9 cellular contexts compared by ENCODE assay signal in genomic region chr5:143023447-143024096, GRCh38.
A peak's percentile ranks its signal among the peaks of the same experiment; 100 is the strongest.
DNase-seq lines count a peak whose midpoint lies in the region; ATAC-seq, FAIRE-seq and TF ChIP-seq lines count a peak whose summit lies in the region.
"Had no signal": no experiment of that assay in that cellular context is flagged by ENCODE, and none has a peak within 500 bp of the region (broad histone marks: within the 10 kb centered on the region; RNA-seq: fewer than 3 reads in every experiment).

No MANE protein-coding gene starts in this region.

- H3K36me3 ChIP-seq in small intestine (ENCODE audit: control insufficient read depth in 2 of 2, insufficient read depth in 2 of 2, low read length in 2 of 2) = peaks cover 2% of the 10 kb centered on the region in 2 donors

- peaks cover 32% of the 10 kb centered on the region for H3K4me1 Mint-ChIP-seq in activated naive CD8-positive, alpha-beta T cell treated with anti-CD3 and anti-CD28 coated beads, Interleukin-2, amount 10 ng/mL, durations not matched to agents 7 days and 5 days
- H3K4me1 Mint-ChIP-seq in nephron progenitor cell = peaks cover 49% of the 10 kb centered on the region

- H3K9me3 Mint-ChIP-seq in activated naive CD8-positive, alpha-beta T cell treated with anti-CD3 and anti-CD28 coated beads, Interleukin-2, amount 10 ng/mL, durations not matched to agents 7 days and 5 days = no peaks in the 10 kb centered on the region
- peaks cover under 1% of the 10 kb centered on the region for H3K9me3 Mint-ChIP-seq in nephron progenitor cell

- H3K27me3 Mint-ChIP-seq in activated naive CD8-positive, alpha-beta T cell treated with anti-CD3 and anti-CD28 coated beads, Interleukin-2, amount 10 ng/mL, durations not matched to agents 7 days and 5 days = no peaks in the 10 kb centered on the region
- peaks cover 4% of the 10 kb centered on the region for H3K27me3 Mint-ChIP-seq in nephron progenitor cell (ENCODE audit: low read depth, poor library complexity)

- FAIRE-seq in small intestine (lab: Jason Lieb, UNC) = no peak
- FAIRE-seq: endometrium had no signal

- no peaks in the 10 kb centered on the region for H3K9me3 ChIP-seq in small intestine (ENCODE audit: control insufficient read depth, low read depth)

- no peak overlapping the region for H3K27ac ChIP-seq in small intestine (ENCODE audit: low read depth in 1 of 2, low read length in 1 of 2)

- H3K4me3 Mint-ChIP-seq in activated naive CD8-positive, alpha-beta T cell treated with anti-CD3 and anti-CD28 coated beads, Interleukin-2, amount 10 ng/mL, durations not matched to agents 7 days and 5 days = peak overlapping the region; percentile 63
- H3K4me3 Mint-ChIP-seq in nephron progenitor cell = no peak overlapping the region

- WGBS in small intestine, 3 donors = 53 to 67% (median 65%) methylated on average over 9 of the region's 9 CpGs

- ATAC-seq in GM19035 (IDR thresholded peaks at IDR 0.05; ENCODE audit: unreplicated experiment) (peak; percentile 57), HG03097 (IDR thresholded peaks at IDR 0.05; ENCODE audit: low FRiP score, unreplicated experiment) (peak; percentile 49)
- ATAC-seq in activated naive CD8-positive, alpha-beta T cell treated with anti-CD3 and anti-CD28 coated beads, Interleukin-2, amount 10 ng/mL, durations not matched to agents 7 days and 5 days (ENCODE audit: low read depth) = peak; percentile 91

- DNase-seq in EL (peak; percentile 66), nephron progenitor cell (no peak), RKO (ENCODE audit: low spot score) (no peak), GM19238 (ENCODE audit: insufficient read length, low spot score) (no peak), small intestine (no peak)
- DNase-seq in activated naive CD8-positive, alpha-beta T cell treated with anti-CD3 and anti-CD28 coated beads, Interleukin-2, amount 10 ng/mL, durations not matched to agents 7 days and 5 days = peak; percentile 43

- peak overlapping the region; percentile 80 for H3K27ac Mint-ChIP-seq in activated naive CD8-positive, alpha-beta T cell treated with anti-CD3 and anti-CD28 coated beads, Interleukin-2, amount 10 ng/mL, durations not matched to agents 7 days and 5 days
- peak overlapping the region; percentile 60 for H3K27ac Mint-ChIP-seq in nephron progenitor cell

- H3K36me3 Mint-ChIP-seq in activated naive CD8-positive, alpha-beta T cell treated with anti-CD3 and anti-CD28 coated beads, Interleukin-2, amount 10 ng/mL, durations not matched to agents 7 days and 5 days = peaks cover 16% of the 10 kb centered on the region
- H3K36me3 Mint-ChIP-seq in nephron progenitor cell (ENCODE audit: low read depth) = no peaks in the 10 kb centered on the region

- TF ChIP-seq CTCF in nephron progenitor cell (IDR thresholded peaks at IDR 0.05) = no peak

- H3K27me3 ChIP-seq in small intestine (ENCODE audit: control insufficient read depth in 2 of 2, insufficient read depth in 2 of 2, low read length in 2 of 2) = no peaks in the 10 kb centered on the region

- no peaks in the 10 kb centered on the region for H3K4me1 ChIP-seq in small intestine (ENCODE audit: control insufficient read depth in 2 of 2, insufficient read depth in 1 of 2, low read depth in 1 of 2, low read length in 1 of 2)

- H3K4me3 ChIP-seq in small intestine (ENCODE audit: low read depth in 1 of 2, low read length in 2 of 2) = no peak overlapping the region

- POLR2A ChIA-PET in activated naive CD8-positive, alpha-beta T cell treated with anti-CD3 and anti-CD28 coated beads, Interleukin-2, amount 10 ng/mL, durations not matched to agents 7 days and 5 days (lab: Charles Lee) = interaction anchor here (1.0 to 1.8 kb wide), 2 partner anchors 21 to 380 kb away, joined by 4 to 6 read pairs; partner anchors contain the start of gene NR3C1

Comparison
In these comparisons a context has a peak if more than half of its experiments do, and no peak if none do; other contexts are left out.
1. DNase-seq: peak in EL (single experiment) and activated naive CD8-positive, alpha-beta T cell treated with anti-CD3 and anti-CD28 coated beads, Interleukin-2, amount 10 ng/mL, durations not matched to agents 7 days and 5 days (single experiment); none in nephron progenitor cell (single experiment), RKO (single experiment), GM19238 (single experiment) and small intestine (single experiment).
2. Peak in every context shown above with its lines, with median percentiles within 50 percentile points of each other: ATAC-seq.